Comparison of ENCODE assay signal across 15 cellular contexts in the genomic region with DNA sequence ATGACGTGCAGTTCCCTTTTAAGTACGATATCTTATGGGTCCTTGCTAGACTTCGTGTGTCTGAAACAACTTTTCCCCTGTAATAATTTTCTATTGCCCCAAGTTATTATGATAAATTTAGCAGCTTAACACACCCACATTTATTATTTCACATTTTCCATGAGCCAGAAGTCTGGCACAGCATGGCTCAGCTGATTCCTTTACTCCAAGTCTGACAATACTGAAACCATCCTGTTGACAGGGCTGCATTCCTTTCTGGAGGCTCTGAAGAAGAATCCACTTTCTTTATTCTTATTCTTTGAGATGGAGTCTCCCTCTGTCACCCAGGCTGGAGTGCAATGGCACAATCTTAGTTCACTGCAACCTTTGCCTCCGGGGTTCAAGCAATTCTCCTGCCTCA.
A peak's percentile ranks its signal among the peaks of the same experiment; 100 is the strongest.
DNase-seq lines count a peak whose midpoint lies in the region; ATAC-seq, FAIRE-seq and TF ChIP-seq lines count a peak whose summit lies in the region.
"Had no signal": no experiment of that assay in that cellular context is flagged by ENCODE, and none has a peak within 500 bp of the region (broad histone marks: within the 10 kb centered on the region; RNA-seq: fewer than 3 reads in every experiment).

No MANE protein-coding gene starts in this region.

- BruUV-seq in K562 (replicated peaks; lab: Mats Ljungman, UMichigan): no TSS peak

- POLR2A ChIA-PET in K562 (lab: Yijun Ruan, JAX): interaction anchor here (2.0 kb wide), 1 partner anchor 12 kb away, joined by 8 read pairs; no protein-coding TSS in a partner anchor

- CTCF ChIA-PET in K562 (lab: Yijun Ruan, JAX; ENCODE audit: low intra/inter-chr PET ratio): no interaction called here

- H3K9ac ChIP-seq in K562 (ENCODE audit: insufficient read depth in 1 of 2, low read depth in 2 of 2, low read length in 2 of 2): no peak overlapping the region

- no peak for TF ChIP-seq EP300 in K562 (IDR thresholded peaks at IDR 0.05; ENCODE audit: low read length)

- H4K20me1 ChIP-seq in K562 (replicated peaks; ENCODE audit: control insufficient read depth, insufficient read depth, low read length): no peaks in the 10 kb centered on the region

- 10% methylated on average over 4 of the region's 4 CpGs for WGBS in K562 (ENCODE audit: insufficient coverage, low coverage, missing lambda C conversion rate)
- WGBS in aorta, 2 donors: 30 to 32% methylated on average over 4 of the region's 4 CpGs

- TF ChIP-seq RAD21 in K562 (CRISPR knock-in tag; conservative IDR thresholded peaks at IDR 0.05 in 1 of 2, IDR thresholded peaks at IDR 0.05 in 1 of 2): no peak

- in situ Hi-C loops in K562 (cut with MboI): no loop called here

- TF ChIP-seq POLR2A in K562 (conservative IDR thresholded peaks at IDR 0.05): no peak
- no peak for TF ChIP-seq POLR2A in vagina (IDR thresholded peaks at IDR 0.05)

- no peak overlapping the region for H3K4me2 ChIP-seq in K562 (ENCODE audit: insufficient read depth, low read length)

- intact Hi-C loops in left ventricle myocardium superior (cut with micrococcal nuclease): no loop called here
- intact Hi-C loops in left ventricle myocardium inferior (cut with micrococcal nuclease): no loop called here
- intact Hi-C loops in K562 (cut with micrococcal nuclease): no loop called here
- intact Hi-C loops in aorta (cut with DNase I): no loop called here
- intact Hi-C loops in vagina (cut with DNase I): no loop called here

- DNase-seq in left ventricle myocardium superior (no peak), left ventricle myocardium inferior (no peak), K562 (ENCODE audit: extremely low read depth in 1 of 4, low spot score in 3 of 4) (no peak), fibroblast of the aortic adventitia (ENCODE audit: low read depth) (peak; percentile 65), aorta (no peak), vagina (ENCODE audit: extremely low spot score in 2 of 2) (no peak), H7 (no peak), NCI-H2171 (lab: John Stamatoyannopoulos, UW) (no peak)
- DNase-seq: MG63, NCI-H1092, NCI-H146, NCI-H2227 treated with DMSO at 0.1 percent for 48 hours, NCI-H524 had no signal

- ATAC-seq in left ventricle myocardium superior (peak; percentile 29), K562 (no peak), aorta (ENCODE audit: low FRiP score) (peak; percentile 22)
- ATAC-seq: HepG2 had no signal

- H3K4me1 ChIP-seq in left ventricle myocardium inferior (peaks cover 39% of the 10 kb centered on the region), K562 (replicated peaks in 1 of 2; ENCODE audit: control insufficient read depth in 2 of 2, insufficient read depth in 2 of 2, low read length in 2 of 2) (no peaks in the 10 kb centered on the region), aorta (ENCODE audit: control insufficient read depth in 1 of 2, insufficient read depth in 2 of 2, low read length in 2 of 2) (peaks cover 0 to 2% of the 10 kb centered on the region in 2 donors), vagina (no peaks in the 10 kb centered on the region)

- H3K79me2 ChIP-seq in K562 (ENCODE audit: control insufficient read depth, insufficient read depth, low read length): no peaks in the 10 kb centered on the region

- no peak for FAIRE-seq in K562 (lab: Jason Lieb, UNC)
- FAIRE-seq: HepG2 had no signal

- H3K36me3 ChIP-seq in left ventricle myocardium inferior (no peaks in the 10 kb centered on the region), K562 (ENCODE audit: control insufficient read depth, insufficient read depth, low read length) (no peaks in the 10 kb centered on the region), aorta (ENCODE audit: control insufficient read depth in 1 of 2, insufficient read depth in 2 of 2, low read length in 1 of 2) (no peaks in the 10 kb centered on the region), vagina (no peaks in the 10 kb centered on the region), H7 (replicated peaks; ENCODE audit: control insufficient read depth, insufficient read depth, low read length) (no peaks in the 10 kb centered on the region)
- H3K36me3 ChIP-seq: MG63 had no signal

- no peaks in the 10 kb centered on the region for H3K27me3 ChIP-seq in left ventricle myocardium inferior (ENCODE audit: low read depth)
- no peaks in the 10 kb centered on the region for H3K27me3 ChIP-seq in K562 (ENCODE audit: control insufficient read depth in 2 of 2, insufficient read depth in 2 of 2, low read length in 2 of 2)
- no peaks in the 10 kb centered on the region for H3K27me3 ChIP-seq in aorta (ENCODE audit: control insufficient read depth in 1 of 2, insufficient read depth in 2 of 2, low read length in 1 of 2)
- H3K27me3 ChIP-seq in vagina: no peaks in the 10 kb centered on the region
- no peaks in the 10 kb centered on the region for H3K27me3 ChIP-seq in H7 (ENCODE audit: control insufficient read depth, insufficient read depth, low read length)
- H3K27me3 ChIP-seq: MG63 had no signal

- peaks cover 5% of the 10 kb centered on the region for H3K9me3 ChIP-seq in left ventricle myocardium inferior (replicated peaks)
- H3K9me3 ChIP-seq in K562 (replicated peaks; ENCODE audit: control insufficient read depth, insufficient read depth, low read depth, low read length): no peaks in the 10 kb centered on the region
- H3K9me3 ChIP-seq in aorta (ENCODE audit: control insufficient read depth, low read length): no peaks in the 10 kb centered on the region
- H3K9me3 ChIP-seq in vagina: no peaks in the 10 kb centered on the region

- no peak for TF ChIP-seq CTCF in left ventricle myocardium inferior (IDR thresholded peaks at IDR 0.05; ENCODE audit: borderline replicate concordance)
- TF ChIP-seq CTCF in K562 (IDR thresholded peaks at IDR 0.05 in 2 of 3, conservative IDR thresholded peaks at IDR 0.05 in 1 of 3; ENCODE audit: insufficient read depth in 2 of 3, low read depth in 1 of 3, low read length in 3 of 3): no peak
- no peak for TF ChIP-seq CTCF in fibroblast of the aortic adventitia (IDR thresholded peaks at IDR 0.05; ENCODE audit: insufficient read depth, low read length)
- no peak for TF ChIP-seq CTCF in vagina (IDR thresholded peaks at IDR 0.05)

- H3K9me1 ChIP-seq in K562 (ENCODE audit: control insufficient read depth, insufficient read depth, low read length): no peaks in the 10 kb centered on the region

- H2AFZ ChIP-seq in K562 (ENCODE audit: low read depth, low read length): 0 out of 2 replicates have a peak overlapping the region, but pooled peaks have one; percentile 16

- H3K4me3 ChIP-seq in left ventricle myocardium inferior: no peak overlapping the region
- no peak overlapping the region for H3K4me3 ChIP-seq in K562
- H3K4me3 ChIP-seq in fibroblast of the aortic adventitia (ENCODE audit: low read depth, low read length): no peak overlapping the region
- peak overlapping the region in 1 of 2 donors; percentile 16 for H3K4me3 ChIP-seq in aorta (ENCODE audit: low read length in 2 of 2)
- H3K4me3 ChIP-seq in vagina: no peak overlapping the region
- no peak overlapping the region for H3K4me3 ChIP-seq in H7 (ENCODE audit: insufficient read depth, low read depth, low read length)
- H3K4me3 ChIP-seq: MG63 had no signal

- H3K27ac ChIP-seq in left ventricle myocardium inferior (replicated peaks): no peak overlapping the region
- H3K27ac ChIP-seq in K562 (ENCODE audit: extremely low read depth, low read depth, low read length): no peak overlapping the region
- peak overlapping the region; percentile 57 to 74 for H3K27ac ChIP-seq in aorta (ENCODE audit: low read depth in 1 of 2, low read length in 2 of 2)
- no peak overlapping the region for H3K27ac ChIP-seq in vagina
- H3K27ac ChIP-seq: C4-2B had no signal

TF ChIP-seq in K562, 482 proteins besides CTCF, POLR2A, EP300 and RAD21:
- TF ChIP-seq SPI1 (IDR thresholded peaks at IDR 0.05; ENCODE audit: borderline replicate concordance, low read depth, low read length): no peak
- no peak for TF ChIP-seq POLR2H (tag; IDR thresholded peaks at IDR 0.05; ENCODE audit: low read depth)
- TF ChIP-seq ZC3H4 (CRISPR knock-in tag; IDR thresholded peaks at IDR 0.05; ENCODE audit: borderline replicate concordance): no peak
- TF ChIP-seq U2AF2 (optimal IDR thresholded peaks at IDR 0.05; ENCODE audit: low read depth, low read length): no peak

Comparison
In these comparisons a context has a peak if more than half of its experiments do, and no peak if none do; other contexts are left out.
1. H3K27ac ChIP-seq: peak in aorta (2 of 2); none in left ventricle myocardium inferior (single experiment), K562 (single experiment) and vagina (single experiment).